In genomic region chr14:61616524-61617185, GRCh38 we compare ENCODE assay signal across 16 cellular contexts.
A peak's percentile ranks its signal among the peaks of the same experiment; 100 is the strongest.
DNase-seq lines count a peak whose midpoint lies in the region; ATAC-seq and TF ChIP-seq lines count a peak whose summit lies in the region.
"Had no signal": no experiment of that assay in that cellular context is flagged by ENCODE, and none has a peak within 500 bp of the region (broad histone marks: within the 10 kb centered on the region; RNA-seq: fewer than 3 reads in every experiment).

No MANE protein-coding gene starts in this region.

- peaks cover 39% of the 10 kb centered on the region for H3K4me1 ChIP-seq in PC-3 (ENCODE audit: insufficient read depth, low read length)
- H3K4me1 ChIP-seq: suprapubic skin had no signal

- CTCF ChIA-PET in PC-3 (lab: Charles Lee), result interaction anchor here (0.6 kb wide), 1 partner anchor 302 kb away, joined by 3 read pairs; no protein-coding TSS in a partner anchor
- CTCF ChIA-PET in activated CD4-positive, alpha-beta memory T cell treated with anti-CD3 and anti-CD28 coated beads for 36 hours (lab: Charles Lee), result interaction anchor here (0.7 to 1.7 kb wide), 3 partner anchors 11 to 321 kb away, joined by 3 to 7 read pairs (median 3); no protein-coding TSS in a partner anchor

- H3K4me2 ChIP-seq in PC-3 (ENCODE audit: low read length), result peak overlapping the region; percentile 65

- H3K9me3 Mint-ChIP-seq in nephron, result peaks cover 3% of the 10 kb centered on the region
- H3K9me3 Mint-ChIP-seq in activated CD4-positive, alpha-beta memory T cell treated with anti-CD3 and anti-CD28 coated beads for 36 hours, result no peaks in the 10 kb centered on the region
- H3K9me3 Mint-ChIP-seq: CD8-positive, alpha-beta memory T cell; natural killer cell had no signal

- H3K4me3 ChIP-seq in PC-3 (ENCODE audit: low read length), result peak overlapping the region; percentile 9; the same call in 1 of the 2 replicates
- H3K4me3 ChIP-seq: skin epidermis, suprapubic skin had no signal

- ATAC-seq in PC-3 (peak; percentile 40), HG02938 (IDR thresholded peaks at IDR 0.05; ENCODE audit: unreplicated experiment) (no peak)
- ATAC-seq: natural killer cell had no signal

- DNase-seq in ELR (ENCODE audit: low read depth) (peak; percentile 70), PC-3 (peak; percentile 85), dedifferentiated amniotic fluid mesenchymal stem cell (ENCODE audit: extremely low spot score) (peak; percentile 44), DMS 273 (lab: John Stamatoyannopoulos, UW; ENCODE audit: unreplicated experiment) (no peak), COR-L47 (lab: John Stamatoyannopoulos, UW) (no peak)
- no peak for DNase-seq in activated CD4-positive, alpha-beta memory T cell treated with anti-CD3 and anti-CD28 coated beads for 36 hours
- DNase-seq: activated CD4-positive, alpha-beta T cell treated with anti-CD3 and anti-CD28 coated beads, Interleukin-2, amount 10 ng/mL, durations not matched to agents 7 days and 5 days; activated effector memory CD4-positive, alpha-beta T cell treated with Interleukin-2 at 50 U/mL for 16 hours; CD8-positive, alpha-beta memory T cell; cerebellar nuclear complex; natural killer cell had no signal

- peak overlapping the region; percentile 28 for H3K9ac ChIP-seq in PC-3 (ENCODE audit: low read length)

- H3K79me2 ChIP-seq in PC-3 (ENCODE audit: low read length), result no peaks in the 10 kb centered on the region

- TF ChIP-seq CTCF in PC-3 (conservative IDR thresholded peaks at IDR 0.05; ENCODE audit: low read depth, low read length) (no peak), nephron (IDR thresholded peaks at IDR 0.05; ENCODE audit: unreplicated experiment in 3 of 3) (no peak)

- no peaks in the 10 kb centered on the region for H3K9me2 ChIP-seq in PC-3 (replicated peaks; ENCODE audit: low read length)

- H3K36me3 Mint-ChIP-seq in nephron (ENCODE audit: low read depth), result no peaks in the 10 kb centered on the region
- H3K36me3 Mint-ChIP-seq in activated CD4-positive, alpha-beta memory T cell treated with anti-CD3 and anti-CD28 coated beads for 36 hours, result no peaks in the 10 kb centered on the region
- H3K36me3 Mint-ChIP-seq: natural killer cell had no signal

- no peak overlapping the region for H3K4me3 Mint-ChIP-seq in nephron
- H3K4me3 Mint-ChIP-seq in activated CD4-positive, alpha-beta memory T cell treated with anti-CD3 and anti-CD28 coated beads for 36 hours, result no peak overlapping the region
- H3K4me3 Mint-ChIP-seq: activated CD4-positive, alpha-beta T cell treated with anti-CD3 and anti-CD28 coated beads, Interleukin-2, amount 10 ng/mL, durations not matched to agents 7 days and 5 days; CD8-positive, alpha-beta memory T cell; natural killer cell; T-helper 1 cell treated with Interleukin-12 subunit alpha and Interleukin-12 subunit beta and Interleukin-4 antibody, amounts not matched to agents 30 μg/mL and 1 μg/mL, for 36 hours had no signal

- peak overlapping the region; percentile 76 for H3K27ac ChIP-seq in PC-3 (ENCODE audit: low read length)
- H3K27ac ChIP-seq: suprapubic skin had no signal

- BruUV-seq in PC-3 (replicated peaks; lab: Mats Ljungman, UMichigan), result no TSS peak

- no peaks in the 10 kb centered on the region for H3K27me3 ChIP-seq in PC-3 (ENCODE audit: low read length)
- H3K27me3 ChIP-seq: suprapubic skin had no signal

- H3K36me3 ChIP-seq in PC-3 (ENCODE audit: low read depth, low read length), result no peaks in the 10 kb centered on the region
- H3K36me3 ChIP-seq: suprapubic skin had no signal

- intact Hi-C loops in PC-3 (cut with micrococcal nuclease), result no loop called here
- intact Hi-C loops in activated CD4-positive, alpha-beta memory T cell treated with anti-CD3 and anti-CD28 coated beads for 36 hours (cut with micrococcal nuclease), result no loop called here

- H3K9me3 ChIP-seq in PC-3 (ENCODE audit: low read length), result no peaks in the 10 kb centered on the region
- H3K9me3 ChIP-seq: suprapubic skin had no signal

- peaks cover 39% of the 10 kb centered on the region for H3K4me1 Mint-ChIP-seq in nephron
- peaks cover 48% of the 10 kb centered on the region for H3K4me1 Mint-ChIP-seq in activated CD4-positive, alpha-beta memory T cell treated with anti-CD3 and anti-CD28 coated beads for 36 hours (ENCODE audit: low read depth)
- H3K4me1 Mint-ChIP-seq: natural killer cell had no signal

- peak overlapping the region; percentile 67 for H2AFZ ChIP-seq in PC-3 (ENCODE audit: low read length)

- POLR2A ChIA-PET in PC-3 (lab: Charles Lee; ENCODE audit: unreplicated experiment), result interaction anchor here (0.6 kb wide), 2 partner anchors 30 to 94 kb away, joined by 3 to 6 read pairs; no protein-coding TSS in a partner anchor
- POLR2A ChIA-PET in activated CD4-positive, alpha-beta memory T cell treated with anti-CD3 and anti-CD28 coated beads for 36 hours (lab: Charles Lee), result interaction anchor here (0.6 kb wide), 1 partner anchor 21 kb away, joined by 3 read pairs; no protein-coding TSS in a partner anchor

- H3F3A ChIP-seq in PC-3 (ENCODE audit: low read length, unreplicated experiment), result no peaks in the 10 kb centered on the region

- no peaks in the 10 kb centered on the region for H3K27me3 Mint-ChIP-seq in nephron (ENCODE audit: low read depth)
- no peaks in the 10 kb centered on the region for H3K27me3 Mint-ChIP-seq in activated CD4-positive, alpha-beta memory T cell treated with anti-CD3 and anti-CD28 coated beads for 36 hours
- H3K27me3 Mint-ChIP-seq: activated CD4-positive, alpha-beta T cell treated with anti-CD3 and anti-CD28 coated beads, Interleukin-2, amount 10 ng/mL, durations not matched to agents 7 days and 5 days had no signal

- H4K20me1 ChIP-seq in PC-3 (ENCODE audit: low read length), result no peaks in the 10 kb centered on the region

- H3K27ac Mint-ChIP-seq in nephron, result peak overlapping the region in 2 of 3 experiments; percentile 75 to 78
- H3K27ac Mint-ChIP-seq in activated CD4-positive, alpha-beta memory T cell treated with anti-CD3 and anti-CD28 coated beads for 36 hours, result no peak overlapping the region
- H3K27ac Mint-ChIP-seq: activated CD4-positive, alpha-beta T cell treated with anti-CD3 and anti-CD28 coated beads, Interleukin-2, amount 10 ng/mL, durations not matched to agents 7 days and 5 days; natural killer cell; T-helper 1 cell treated with Interleukin-12 subunit alpha and Interleukin-12 subunit beta and Interleukin-4 antibody, amounts not matched to agents 30 μg/mL and 1 μg/mL, for 36 hours had no signal

Comparison
In these comparisons a context has a peak if more than half of its experiments do, and no peak if none do; other contexts are left out.
1. DNase-seq: peak in ELR (single experiment), PC-3 (single experiment) and dedifferentiated amniotic fluid mesenchymal stem cell (single experiment); none in DMS 273 (single experiment), COR-L47 (single experiment) and activated CD4-positive, alpha-beta memory T cell treated with anti-CD3 and anti-CD28 coated beads for 36 hours (single experiment).